ENCODE assay signal across 8 cellular contexts in genomic region chr1:227315500-227316346, GRCh38. TPM values are rescaled to one million over a fixed set of nuclear protein-coding genes. Genes with fewer than 3 reads are reported as not detected.
A peak's percentile ranks its signal among the peaks of the same experiment; 100 is the strongest.
DNase-seq lines count a peak whose midpoint lies in the region; ATAC-seq, FAIRE-seq and TF ChIP-seq lines count a peak whose summit lies in the region.

No MANE protein-coding gene starts in this region.

- H3K4me3 ChIP-seq in A549: peak overlapping the region; percentile 84
- H3K4me3 ChIP-seq in H7 (ENCODE audit: insufficient read depth, low read depth, low read length): peak overlapping the region; percentile 84
- peak overlapping the region in 1 of 2 donors; percentile 15 for H3K4me3 ChIP-seq in small intestine (ENCODE audit: low read depth in 1 of 2, low read length in 2 of 2)

- DNase-seq in A549 (ENCODE audit: low read depth in 1 of 2, low spot score in 1 of 2) (peak; percentile 39 to 69), H7 (peak; percentile 24), hepatic stellate cell (ENCODE audit: low spot score) (peak; percentile 42), small intestine (peak; percentile 92), GM10248 (ENCODE audit: extremely low spot score) (no peak)
- no peak for DNase-seq in activated T-helper 2 cell treated with anti-CD3 and anti-CD28 coated beads, Interferon-gamma antibody, Interleukin-2, Interleukin-4, amounts not matched to agents 10 μg/mL and 5 μg/mL and 100 μg/mL, durations not matched to agents 14 hours and 24 hours and 36 hours (ENCODE audit: low spot score)

- no peak for TF ChIP-seq POLR2A in A549 (IDR thresholded peaks at IDR 0.05; ENCODE audit: low read length)

- FAIRE-seq in A549 (lab: Jason Lieb, UNC) (peak; percentile 74), small intestine (lab: Jason Lieb, UNC) (no peak)

- WGBS in A549 (ENCODE audit: missing lambda C conversion rate): 1% methylated on average over 7 of the region's 7 CpGs
- WGBS in small intestine, 3 donors: 2 to 20% (median 16%) methylated on average over 7 of the region's 7 CpGs

- no peak for TF ChIP-seq EP300 in A549 (IDR thresholded peaks at IDR 0.05)

- CTCF ChIA-PET in A549 (lab: Yijun Ruan, JAX) (no interaction called here), GM10248 (lab: Yijun Ruan, JAX) (interaction anchor here (0.6 to 1.0 kb wide), 2 partner anchors 58 to 448 kb away, joined by 3 read pairs; no protein-coding TSS in a partner anchor)

- intact Hi-C loops in activated T-helper 2 cell treated with anti-CD3 and anti-CD28 coated beads, Interferon-gamma antibody, Interleukin-2, Interleukin-4, amounts not matched to agents 10 μg/mL and 5 μg/mL and 100 μg/mL, durations not matched to agents 14 hours and 24 hours and 36 hours (cut with micrococcal nuclease): loop anchor here (5.0 to 10.0 kb wide), 2 partner anchors 119 to 373 kb away; partner anchors contain the start of gene COQ8A

- TF ChIP-seq RAD21 in A549 (conservative IDR thresholded peaks at IDR 0.05 in 1 of 2, IDR thresholded peaks at IDR 0.05 in 1 of 2): no peak

- POLR2A ChIA-PET in A549 (lab: Yijun Ruan, JAX): no interaction called here
- POLR2A ChIA-PET in GM10248 (lab: Yijun Ruan, JAX): no interaction called here

- peak in 1 of 2 experiments; percentile 32; a peak in 2 of 6 replicates for ATAC-seq in A549
- ATAC-seq in HG03520 (IDR thresholded peaks at IDR 0.05; ENCODE audit: unreplicated experiment): no peak
- no peak for ATAC-seq in GM18858 (IDR thresholded peaks at IDR 0.05; ENCODE audit: unreplicated experiment)

- H3K9me3 ChIP-seq in A549: no peaks in the 10 kb centered on the region
- H3K9me3 ChIP-seq in small intestine (ENCODE audit: control insufficient read depth, low read depth): no peaks in the 10 kb centered on the region

- H3K4me2 ChIP-seq in A549: peak overlapping the region; percentile 83

- H3K27ac ChIP-seq in A549: peak overlapping the region; percentile 97 to 99
- no peak overlapping the region for H3K27ac ChIP-seq in small intestine (ENCODE audit: low read depth in 1 of 2, low read length in 1 of 2)

- H3K27me3 Mint-ChIP-seq in activated T-helper 2 cell treated with anti-CD3 and anti-CD28 coated beads, Interferon-gamma antibody, Interleukin-2, Interleukin-4, amounts not matched to agents 10 μg/mL and 5 μg/mL and 100 μg/mL, durations not matched to agents 14 hours and 24 hours and 36 hours (ENCODE audit: low read depth): peaks cover 46% of the 10 kb centered on the region

- H3K36me3 Mint-ChIP-seq in activated T-helper 2 cell treated with anti-CD3 and anti-CD28 coated beads, Interferon-gamma antibody, Interleukin-2, Interleukin-4, amounts not matched to agents 10 μg/mL and 5 μg/mL and 100 μg/mL, durations not matched to agents 14 hours and 24 hours and 36 hours (ENCODE audit: low read depth): no peaks in the 10 kb centered on the region

- H3K4me1 ChIP-seq in A549: peaks cover 22% of the 10 kb centered on the region; the same call in 1 of the 3 replicates
- peaks cover 2 to 3% of the 10 kb centered on the region in 2 donors for H3K4me1 ChIP-seq in small intestine (ENCODE audit: control insufficient read depth in 2 of 2, insufficient read depth in 1 of 2, low read depth in 1 of 2, low read length in 1 of 2)

- no peaks in the 10 kb centered on the region for H3K27me3 ChIP-seq in H7 (ENCODE audit: control insufficient read depth, insufficient read depth, low read length)
- H3K27me3 ChIP-seq in small intestine (ENCODE audit: control insufficient read depth in 2 of 2, insufficient read depth in 2 of 2, low read length in 2 of 2): peaks cover 0 to 2% of the 10 kb centered on the region in 2 donors

- H3K36me3 ChIP-seq in H7 (replicated peaks; ENCODE audit: control insufficient read depth, insufficient read depth, low read length) (no peaks in the 10 kb centered on the region), small intestine (ENCODE audit: control insufficient read depth in 2 of 2, insufficient read depth in 2 of 2, low read length in 2 of 2) (no peaks in the 10 kb centered on the region)

- TF ChIP-seq CTCF in A549 (IDR thresholded peaks at IDR 0.05): no peak
- TF ChIP-seq CTCF in GM10248 (IDR thresholded peaks at IDR 0.05; ENCODE audit: control extremely low read depth, extremely low read depth, low read depth, missing control alignments): no peak

- peak overlapping the region; percentile 64 for H3K4me3 Mint-ChIP-seq in activated T-helper 2 cell treated with anti-CD3 and anti-CD28 coated beads, Interferon-gamma antibody, Interleukin-2, Interleukin-4, amounts not matched to agents 10 μg/mL and 5 μg/mL and 100 μg/mL, durations not matched to agents 14 hours and 24 hours and 36 hours (ENCODE audit: low read depth)

- no peak overlapping the region for H3K27ac Mint-ChIP-seq in activated T-helper 2 cell treated with anti-CD3 and anti-CD28 coated beads, Interferon-gamma antibody, Interleukin-2, Interleukin-4, amounts not matched to agents 10 μg/mL and 5 μg/mL and 100 μg/mL, durations not matched to agents 14 hours and 24 hours and 36 hours

- H3K4me1 Mint-ChIP-seq in activated T-helper 2 cell treated with anti-CD3 and anti-CD28 coated beads, Interferon-gamma antibody, Interleukin-2, Interleukin-4, amounts not matched to agents 10 μg/mL and 5 μg/mL and 100 μg/mL, durations not matched to agents 14 hours and 24 hours and 36 hours (ENCODE audit: low read depth): peaks cover 16% of the 10 kb centered on the region

- no peaks in the 10 kb centered on the region for H3K9me3 Mint-ChIP-seq in activated T-helper 2 cell treated with anti-CD3 and anti-CD28 coated beads, Interferon-gamma antibody, Interleukin-2, Interleukin-4, amounts not matched to agents 10 μg/mL and 5 μg/mL and 100 μg/mL, durations not matched to agents 14 hours and 24 hours and 36 hours

TF ChIP-seq in A549, 52 proteins besides CTCF, POLR2A, EP300 and RAD21:
- TF ChIP-seq ESRRA (IDR thresholded peaks at IDR 0.05; ENCODE audit: borderline replicate concordance, low read length) (peak; percentile 65; the same call in 1 of the 2 replicates), CEBPB (IDR thresholded peaks at IDR 0.05) (peak; percentile 63 to 70; a peak in 3 of 4 replicates), KDM5A (IDR thresholded peaks at IDR 0.05) (no peak)

RNA-seq across cellular contexts. Expression of gene CDC42BPA, which starts 2.6 kb away (rescaled TPM):
- polyA plus RNA-seq in A549 (2011; rRNA removed): 25.9 and 28.4 TPM in 2 replicates
- 4.3 and 5.5 TPM in 2 replicates for polyA plus RNA-seq in A549 (2012; cell fraction: cytosol; rRNA removed)
- polyA plus RNA-seq in A549 (2012; cell fraction: nucleus; rRNA removed): 6.7 and 9.7 TPM in 2 replicates
- polyA plus RNA-seq in A549 (2017; fragmentation: RNase III; extraction: RNeasy Plus Mini Kit Qiagen cat#74134 plus additional on column Dnase treatment): 11.4 to 12.6 TPM (median 12.5 TPM) in 3 replicates
- 38.6 and 39.3 TPM in 2 replicates for polyA minus RNA-seq in A549 (2011; rRNA and poly(A)+ RNA removed)
- 26.1 and 32.4 TPM in 2 replicates for total RNA-seq in H7 (2014; rRNA removed; shearing (Covaris generic))
- 6.6 and 7.1 TPM in 2 replicates for total RNA-seq in activated T-helper 2 cell treated with anti-CD3 and anti-CD28 coated beads, Interferon-gamma antibody, Interleukin-2, Interleukin-4, amounts not matched to agents 10 μg/mL and 5 μg/mL and 100 μg/mL, durations not matched to agents 14 hours and 24 hours and 36 hours
- polyA plus RNA-seq in small intestine: 10 to 100 TPM; 10.8 to 15.2 (median 12.5) TPM

Comparison
In these comparisons a context has a peak if more than half of its experiments do, and no peak if none do; other contexts are left out.
1. DNase-seq: peak in A549 (2 of 2), H7 (single experiment), hepatic stellate cell (single experiment) and small intestine (single experiment); none in activated T-helper 2 cell treated with anti-CD3 and anti-CD28 coated beads, Interferon-gamma antibody, Interleukin-2, Interleukin-4, amounts not matched to agents 10 μg/mL and 5 μg/mL and 100 μg/mL, durations not matched to agents 14 hours and 24 hours and 36 hours (single experiment) and GM10248 (single experiment).
2. H3K27ac ChIP-seq: peak in A549 (2 of 2); none in small intestine (0 of 2).